In the genomic region with DNA sequence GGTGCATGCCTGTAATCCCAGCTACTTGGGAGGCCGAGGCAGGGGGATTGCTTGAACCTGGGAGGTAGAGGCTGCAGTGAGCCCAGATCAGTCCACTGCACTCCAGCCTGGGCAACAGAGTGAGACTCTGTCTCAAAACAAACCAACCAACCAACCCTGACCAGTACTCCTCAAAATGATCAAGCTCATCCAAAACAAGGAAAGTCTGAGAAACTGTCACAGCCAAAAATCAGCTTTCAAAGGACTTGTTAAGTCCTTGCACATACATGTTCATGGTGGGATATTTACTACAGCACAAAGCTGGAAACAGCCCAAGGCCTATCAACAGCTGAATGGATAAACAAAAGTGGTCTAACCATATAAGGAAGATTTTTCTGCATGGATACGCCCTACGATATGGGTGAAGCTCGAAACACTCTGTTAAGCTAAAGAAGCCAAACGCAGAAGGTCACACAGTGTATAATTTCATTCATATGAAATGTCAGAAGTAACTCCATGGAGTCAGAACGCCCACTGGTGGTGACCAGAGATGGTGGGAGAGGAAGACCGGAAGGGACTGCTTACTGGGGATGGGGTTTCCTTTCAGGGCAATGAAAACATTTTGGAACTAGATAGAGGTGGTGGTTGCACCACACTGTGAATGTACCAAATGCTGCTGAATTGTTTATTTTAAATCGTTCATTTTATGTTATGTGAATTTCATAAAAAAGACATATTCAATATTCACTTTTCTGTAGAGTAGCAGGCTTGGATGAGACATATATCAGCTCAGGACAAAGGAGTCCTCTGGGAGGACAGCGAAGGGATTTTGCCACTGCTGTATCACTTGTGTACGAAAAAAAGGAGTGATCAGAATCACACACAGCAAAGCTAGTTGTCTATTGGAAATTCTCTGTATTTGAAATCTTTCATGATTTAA, we compare ENCODE assay signal across 9 cellular contexts. TPM values are rescaled to one million over a fixed set of nuclear protein-coding genes. Genes with fewer than 3 reads are reported as not detected.
A peak's percentile ranks its signal among the peaks of the same experiment; 100 is the strongest.
DNase-seq lines count a peak whose midpoint lies in the region; ATAC-seq and TF ChIP-seq lines count a peak whose summit lies in the region.
"Had no signal": no experiment of that assay in that cellular context is flagged by ENCODE, and none has a peak within 500 bp of the region (broad histone marks: within the 10 kb centered on the region; RNA-seq: fewer than 3 reads in every experiment).

No MANE protein-coding gene starts in this region.

- H3K4me3 Mint-ChIP-seq in activated T-helper 17 cell treated with anti-CD3 and anti-CD28 coated beads, Interleukin-2, amount 50 U/mL, for 72 hours: no peak overlapping the region

- no peak overlapping the region for H3K4me2 ChIP-seq in hepatocyte

- DNase-seq in G401 (ENCODE audit: low spot score) (peak; percentile 20), NB4 (ENCODE audit: low read depth) (peak; percentile 68), hepatocyte (ENCODE audit: low spot score) (peak; percentile 75), suprapubic skin (ENCODE audit: low spot score in 2 of 2) (no peak), DMS79 treated with DMSO at 0.1 percent for 48 hours (lab: John Stamatoyannopoulos, UW) (no peak)

- H3K27ac ChIP-seq in hepatocyte: peak overlapping the region; percentile 62
- H3K27ac ChIP-seq in suprapubic skin: no peak overlapping the region

- H3K4me1 ChIP-seq in hepatocyte (ENCODE audit: insufficient read depth) (peaks cover 2% of the 10 kb centered on the region), suprapubic skin (peaks cover 26% of the 10 kb centered on the region)

- WGBS in hepatocyte (ENCODE audit: low lambda C conversion rate, missing lambda C conversion rate): 47% methylated on average over 10 of the region's 10 CpGs
- WGBS in suprapubic skin: 33% methylated on average over 10 of the region's 10 CpGs

- no peaks in the 10 kb centered on the region for H3K9me2 ChIP-seq in hepatocyte (replicated peaks; ENCODE audit: insufficient read depth)

- no peaks in the 10 kb centered on the region for H3K9me3 Mint-ChIP-seq in activated T-helper 17 cell treated with anti-CD3 and anti-CD28 coated beads, Interleukin-2, amount 50 U/mL, for 72 hours

- in situ Hi-C loops in G401 (cut with HindIII; ENCODE audit: low sequenced_read_pairs): no loop called here

- no peaks in the 10 kb centered on the region for H3K36me3 ChIP-seq in hepatocyte (replicated peaks; ENCODE audit: insufficient read depth, low read depth)
- H3K36me3 ChIP-seq in suprapubic skin: peaks cover 11% of the 10 kb centered on the region

- no peaks in the 10 kb centered on the region for H4K20me1 ChIP-seq in hepatocyte (ENCODE audit: insufficient read depth, poor library complexity, severe bottlenecking)

- peak overlapping the region; percentile 23 for H3K27ac Mint-ChIP-seq in activated T-helper 17 cell treated with anti-CD3 and anti-CD28 coated beads, Interleukin-2, amount 50 U/mL, for 72 hours

- TF ChIP-seq POLR2A in NB4 (IDR thresholded peaks at IDR 0.05; ENCODE audit: extremely low read depth, insufficient read length) (no peak), suprapubic skin (IDR thresholded peaks at IDR 0.05) (no peak)

- peak; percentile 82 for TF ChIP-seq CTCF in NB4 (IDR thresholded peaks at IDR 0.05; ENCODE audit: low read depth, low read length)
- peak; percentile 71 for TF ChIP-seq CTCF in hepatocyte (IDR thresholded peaks at IDR 0.05; ENCODE audit: poor library complexity)
- TF ChIP-seq CTCF in suprapubic skin (IDR thresholded peaks at IDR 0.05): peak; percentile 18 to 42

- H3K27me3 ChIP-seq in hepatocyte (no peaks in the 10 kb centered on the region), suprapubic skin (no peaks in the 10 kb centered on the region)

- H2AFZ ChIP-seq in hepatocyte: peak overlapping the region; percentile 29

- H3K79me2 ChIP-seq in hepatocyte: no peaks in the 10 kb centered on the region

- H3K4me3 ChIP-seq in NB4 (ENCODE audit: low read depth, low read length) (no peak overlapping the region), hepatocyte (no peak overlapping the region), suprapubic skin (no peak overlapping the region)

- ATAC-seq in activated T-helper 17 cell treated with anti-CD3 and anti-CD28 coated beads, Interleukin-2, amount 50 U/mL, for 72 hours (replicated peaks): no peak
- ATAC-seq in HG03354 (IDR thresholded peaks at IDR 0.05; ENCODE audit: poor library complexity, severe bottlenecking, unreplicated experiment) (no peak), GM18498 (IDR thresholded peaks at IDR 0.05; ENCODE audit: unreplicated experiment) (no peak)

- no peak for TF ChIP-seq EP300 in suprapubic skin (IDR thresholded peaks at IDR 0.05)

- H3K27me3 Mint-ChIP-seq in activated T-helper 17 cell treated with anti-CD3 and anti-CD28 coated beads, Interleukin-2, amount 50 U/mL, for 72 hours: no peaks in the 10 kb centered on the region

- peaks cover 4% of the 10 kb centered on the region for H3K36me3 Mint-ChIP-seq in activated T-helper 17 cell treated with anti-CD3 and anti-CD28 coated beads, Interleukin-2, amount 50 U/mL, for 72 hours (ENCODE audit: low read depth)

- no peaks in the 10 kb centered on the region for H3K4me1 Mint-ChIP-seq in activated T-helper 17 cell treated with anti-CD3 and anti-CD28 coated beads, Interleukin-2, amount 50 U/mL, for 72 hours

- no peaks in the 10 kb centered on the region for H3K9me3 ChIP-seq in hepatocyte (ENCODE audit: low read depth)
- no peaks in the 10 kb centered on the region for H3K9me3 ChIP-seq in suprapubic skin

RNA-seq across cellular contexts. Expression of a gene that starts 17.7 kb away (rescaled TPM):
- not detected in 2 replicates for total RNA-seq in G401 (2014; rRNA removed; shearing (Covaris generic))
- 1 to 10 TPM in 1 of 2 donors, under 1 TPM in 1; 0.65 to 7.8 TPM for total RNA-seq in activated T-helper 17 cell treated with anti-CD3 and anti-CD28 coated beads, Interleukin-2, amount 50 U/mL, for 72 hours
- total RNA-seq in hepatocyte (not detected in 2 replicates), suprapubic skin (1 to 10 TPM in 1 of 4 donors, not detected in 3; 2.6 TPM)
- not detected in 2 replicates for polyA plus RNA-seq in hepatocyte

RNA-seq across cellular contexts. Expression of a gene that starts 24.9 kb away (rescaled TPM):
- 152 and 156 TPM in 2 replicates for total RNA-seq in G401 (2014; rRNA removed; shearing (Covaris generic))
- 10 to 100 TPM; 30.8 to 52.8 TPM for total RNA-seq in activated T-helper 17 cell treated with anti-CD3 and anti-CD28 coated beads, Interleukin-2, amount 50 U/mL, for 72 hours
- total RNA-seq in hepatocyte (53.1 and 54.2 TPM in 2 replicates), suprapubic skin (10 to 100 TPM; 32.2 to 40.0 (median 35.7) TPM)
- 53.7 and 56.1 TPM in 2 replicates for polyA plus RNA-seq in hepatocyte

RNA-seq across cellular contexts. Expression of a gene that starts 25.0 kb away (rescaled TPM):
- 46.3 and 60.4 TPM in 2 replicates for total RNA-seq in G401 (2014; rRNA removed; shearing (Covaris generic))
- total RNA-seq in activated T-helper 17 cell treated with anti-CD3 and anti-CD28 coated beads, Interleukin-2, amount 50 U/mL, for 72 hours: 10 to 100 TPM; 28.2 to 36.4 TPM
- total RNA-seq in hepatocyte (57.1 and 61.9 TPM in 2 replicates), suprapubic skin (10 to 100 TPM; 45.7 to 60.1 (median 48.8) TPM)
- polyA plus RNA-seq in hepatocyte: 63.2 and 81.5 TPM in 2 replicates

RNA-seq across cellular contexts. Expression of a gene that starts 40.2 kb away (rescaled TPM):
- total RNA-seq in G401 (2014; rRNA removed; shearing (Covaris generic)): 240 and 319 TPM in 2 replicates
- total RNA-seq in activated T-helper 17 cell treated with anti-CD3 and anti-CD28 coated beads, Interleukin-2, amount 50 U/mL, for 72 hours: 10 to 100 TPM; 71.3 to 86.2 TPM
- total RNA-seq in hepatocyte: 92.5 and 101 TPM in 2 replicates
- 49.0 and 56.6 TPM in 2 replicates for polyA plus RNA-seq in hepatocyte
- total RNA-seq in suprapubic skin: 10 to 100 TPM; 65.0 to 80.3 (median 72.0) TPM

RNA-seq across cellular contexts. Expression of a gene that starts 50.0 kb away (rescaled TPM):
- 0.43 TPM in 1 of 2 replicates, not detected in the other for total RNA-seq in G401 (2014; rRNA removed; shearing (Covaris generic))
- total RNA-seq in activated T-helper 17 cell treated with anti-CD3 and anti-CD28 coated beads, Interleukin-2, amount 50 U/mL, for 72 hours: not detected
- total RNA-seq in hepatocyte (8.5 and 9.4 TPM in 2 replicates), suprapubic skin (10 to 100 TPM; 12.8 to 25.1 (median 13.6) TPM)
- 4.6 and 6.6 TPM in 2 replicates for polyA plus RNA-seq in hepatocyte
- total RNA-seq: T-helper 1 cell treated with Interleukin-12 subunit alpha and Interleukin-12 subunit beta and Interleukin-4 antibody, amounts not matched to agents 30 ng/mL and 1 ng/mL, for 36 hours had no signal

Comparison
In these comparisons a context has a peak if more than half of its experiments do, and no peak if none do; other contexts are left out.
1. DNase-seq: peak in G401 (single experiment), NB4 (single experiment) and hepatocyte (single experiment); none in suprapubic skin (0 of 2) and DMS79 treated with DMSO at 0.1 percent for 48 hours (single experiment).
2. CTCF ChIP-seq: peak in every context shown above with its lines; median percentile 82 in NB4; 71 in hepatocyte; 30 in suprapubic skin.